Comparison of ENCODE assay signal across 34 cellular contexts in genomic region chr5:10522224-10522611, GRCh38.
"Had no signal": no experiment of that assay in that cellular context is flagged by ENCODE, and none has a peak within 500 bp of the region (broad histone marks: within the 10 kb centered on the region; RNA-seq: fewer than 3 reads in every experiment).

No MANE protein-coding gene starts in this region.

- H3K4me1 Mint-ChIP-seq: activated CD8-positive, alpha-beta memory T cell treated with anti-CD3 and anti-CD28 coated beads, Interleukin-2, amount 10 ng/mL, durations not matched to agents 7 days and 5 days; activated naive CD4-positive, alpha-beta T cell treated with anti-CD3 and anti-CD28 coated beads, Interleukin-2, amount 50 U/mL, for 24 hours; activated naive CD8-positive, alpha-beta T cell treated with anti-CD3 and anti-CD28 coated beads for 36 hours; activated naive CD8-positive, alpha-beta T cell treated with anti-CD3 and anti-CD28 coated beads, Interleukin-2, amount 50 U/mL, for 24 hours had no signal

- FAIRE-seq: colon had no signal

- H3K27ac Mint-ChIP-seq: activated B cell treated with CpG ODN at 0.5 μM for 24 hours; activated CD4-positive, alpha-beta memory T cell treated with anti-CD3 and anti-CD28 coated beads for 36 hours; activated CD8-positive, alpha-beta memory T cell treated with anti-CD3 and anti-CD28 coated beads, Interleukin-2, amount 10 ng/mL, durations not matched to agents 7 days and 5 days; activated CD8-positive, alpha-beta T cell treated with anti-CD3 and anti-CD28 coated beads, Interleukin-2, amount 10 ng/mL, durations not matched to agents 7 days and 5 days; activated naive CD4-positive, alpha-beta T cell treated with anti-CD3 and anti-CD28 coated beads for 36 hours; activated naive CD4-positive, alpha-beta T cell treated with anti-CD3 and anti-CD28 coated beads, Interleukin-2, amount 50 U/mL, for 24 hours; activated naive CD8-positive, alpha-beta T cell treated with anti-CD3 and anti-CD28 coated beads for 36 hours; activated naive CD8-positive, alpha-beta T cell treated with anti-CD3 and anti-CD28 coated beads, Interleukin-2, amount 50 U/mL, for 24 hours; activated T-helper 1 cell treated with anti-CD3 and anti-CD28 coated beads, Interleukin-12 subunit alpha, Interleukin-12 subunit beta, Interleukin-2, Interleukin-4 antibody, amounts not matched to agents 30 ng/mL and 10 ng/mL and 1 ng/mL, durations not matched to agents 14 hours and 24 hours and 36 hours; activated T-helper 2 cell treated with anti-CD3 and anti-CD28 coated beads, Interferon-gamma antibody, Interleukin-2, Interleukin-4, amounts not matched to agents 10 μg/mL and 5 μg/mL and 100 μg/mL, durations not matched to agents 14 hours and 24 hours and 36 hours; effector memory CD8-positive, alpha-beta T cell; T-helper 17 cell; T-helper 2 cell treated with Interferon-gamma antibody and Interleukin-4, amounts not matched to agents 5 μg/mL and 100 μg/mL, for 36 hours had no signal

- H3K9me3 ChIP-seq: adrenal gland, body of pancreas, esophagus muscularis mucosa, gastrocnemius medialis, heart left ventricle had no signal

- H3K27me3 ChIP-seq: adrenal gland, body of pancreas, esophagus muscularis mucosa, foreskin keratinocyte, gastrocnemius medialis, heart left ventricle had no signal

- DNase-seq: activated B cell treated with CpG ODN at 0.5 μM for 24 hours; activated CD4-positive, alpha-beta memory T cell treated with anti-CD3 and anti-CD28 coated beads for 36 hours; activated CD4-positive, alpha-beta T cell treated with anti-CD3 and anti-CD28 coated beads for 48 hours; activated CD8-positive, alpha-beta memory T cell treated with anti-CD3 and anti-CD28 coated beads, Interleukin-2, amount 10 ng/mL, durations not matched to agents 7 days and 5 days; activated CD8-positive, alpha-beta memory T cell treated with anti-CD3 and anti-CD28 coated beads, Interleukin-2, amount 50 U/mL, for 4 hours; activated CD8-positive, alpha-beta T cell treated with anti-CD3 and anti-CD28 coated beads, Interleukin-2, amount 10 ng/mL, durations not matched to agents 7 days and 5 days; activated effector memory CD4-positive, alpha-beta T cell treated with anti-CD3 and anti-CD28 coated beads, Interleukin-2, amount 50 U/mL, for 16 hours; activated naive CD4-positive, alpha-beta T cell treated with anti-CD3 and anti-CD28 coated beads for 36 hours; activated naive CD8-positive, alpha-beta T cell treated with anti-CD3 and anti-CD28 coated beads for 36 hours; activated naive CD8-positive, alpha-beta T cell treated with anti-CD3 and anti-CD28 coated beads, Interleukin-2, amount 50 U/mL, for 24 hours; activated T-cell treated with anti-CD3 and anti-CD28 coated beads, Interleukin-2, amount 50 U/mL, for 1 hour; activated T-cell treated with anti-CD3 and anti-CD28 coated beads, Interleukin-2, amount 50 U/mL, for 48 hours; adrenal gland; amygdala; body of pancreas; caudate nucleus; cortex of kidney; dermis blood vessel endothelial cell; effector CD4-positive, alpha-beta T cell; effector memory CD8-positive, alpha-beta T cell; foreskin keratinocyte; gastrocnemius medialis; glutamatergic neuron; heart left ventricle; T-helper 17 cell; T1000; WERI-Rb-1 had no signal

- H3K36me3 ChIP-seq: adrenal gland, esophagus muscularis mucosa, gastrocnemius medialis, heart left ventricle, WERI-Rb-1 had no signal

- H3K4me1 ChIP-seq: adrenal gland, body of pancreas, esophagus muscularis mucosa, foreskin keratinocyte, gastrocnemius medialis had no signal

- H3K9me3 Mint-ChIP-seq: activated naive CD4-positive, alpha-beta T cell treated with anti-CD3 and anti-CD28 coated beads, Interleukin-2, amount 50 U/mL, for 24 hours; effector memory CD8-positive, alpha-beta T cell; T-helper 2 cell treated with Interferon-gamma antibody and Interleukin-4, amounts not matched to agents 5 μg/mL and 100 μg/mL, for 36 hours had no signal

- H3K4me3 Mint-ChIP-seq: activated B cell treated with CpG ODN at 0.5 μM for 24 hours; activated CD4-positive, alpha-beta memory T cell treated with anti-CD3 and anti-CD28 coated beads for 36 hours; activated CD8-positive, alpha-beta memory T cell treated with anti-CD3 and anti-CD28 coated beads, Interleukin-2, amount 10 ng/mL, durations not matched to agents 7 days and 5 days; activated CD8-positive, alpha-beta T cell treated with anti-CD3 and anti-CD28 coated beads, Interleukin-2, amount 10 ng/mL, durations not matched to agents 7 days and 5 days; activated naive CD4-positive, alpha-beta T cell treated with anti-CD3 and anti-CD28 coated beads for 36 hours; activated naive CD4-positive, alpha-beta T cell treated with anti-CD3 and anti-CD28 coated beads, Interleukin-2, amount 50 U/mL, for 24 hours; activated naive CD8-positive, alpha-beta T cell treated with anti-CD3 and anti-CD28 coated beads for 36 hours; activated naive CD8-positive, alpha-beta T cell treated with anti-CD3 and anti-CD28 coated beads, Interleukin-2, amount 50 U/mL, for 24 hours; activated T-helper 1 cell treated with anti-CD3 and anti-CD28 coated beads, Interleukin-12 subunit alpha, Interleukin-12 subunit beta, Interleukin-2, Interleukin-4 antibody, amounts not matched to agents 30 ng/mL and 10 ng/mL and 1 ng/mL, durations not matched to agents 14 hours and 24 hours and 36 hours; effector memory CD8-positive, alpha-beta T cell; T-helper 17 cell; T-helper 2 cell treated with Interferon-gamma antibody and Interleukin-4, amounts not matched to agents 5 μg/mL and 100 μg/mL, for 36 hours had no signal

- H3K4me3 ChIP-seq: adrenal gland, body of pancreas, esophagus muscularis mucosa, gastrocnemius medialis, heart left ventricle had no signal

- H3K27me3 Mint-ChIP-seq: activated B cell treated with CpG ODN at 0.5 μM for 24 hours; activated CD4-positive, alpha-beta memory T cell treated with anti-CD3 and anti-CD28 coated beads for 36 hours; activated naive CD4-positive, alpha-beta T cell treated with anti-CD3 and anti-CD28 coated beads, Interleukin-2, amount 50 U/mL, for 24 hours; activated naive CD8-positive, alpha-beta T cell treated with anti-CD3 and anti-CD28 coated beads for 36 hours had no signal

- H3K27ac ChIP-seq: adrenal gland, body of pancreas, esophagus muscularis mucosa, foreskin keratinocyte, gastrocnemius medialis, heart left ventricle, WERI-Rb-1 had no signal

- H3K36me3 Mint-ChIP-seq: activated CD4-positive, alpha-beta memory T cell treated with anti-CD3 and anti-CD28 coated beads for 36 hours; activated CD8-positive, alpha-beta memory T cell treated with anti-CD3 and anti-CD28 coated beads, Interleukin-2, amount 10 ng/mL, durations not matched to agents 7 days and 5 days; activated naive CD4-positive, alpha-beta T cell treated with anti-CD3 and anti-CD28 coated beads, Interleukin-2, amount 50 U/mL, for 24 hours had no signal

- ATAC-seq: activated CD4-positive, CD25-positive, alpha-beta regulatory T cell treated with anti-CD3 and anti-CD28 coated beads, Interleukin-2, amount 50 U/mL, for 24 hours; activated CD8-positive, alpha-beta memory T cell treated with anti-CD3 and anti-CD28 coated beads, Interleukin-2, amount 10 ng/mL, durations not matched to agents 7 days and 5 days; activated CD8-positive, alpha-beta T cell treated with anti-CD3 and anti-CD28 coated beads, Interleukin-2, amount 10 ng/mL, durations not matched to agents 7 days and 5 days; activated naive CD8-positive, alpha-beta T cell treated with anti-CD3 and anti-CD28 coated beads, Interleukin-2, amount 50 U/mL, for 24 hours; body of pancreas; effector memory CD8-positive, alpha-beta T cell; foreskin keratinocyte; gastrocnemius medialis; heart left ventricle; T-helper 17 cell had no signal
